In genomic region chr20:46605181-46605580, GRCh38 we compare ENCODE assay signal across 1 cellular context.
TF ChIP-seq lines count a peak whose summit lies in the region.

No MANE protein-coding gene starts in this region.

TF ChIP-seq in HepG2, 621 proteins besides CTCF, POLR2A, EP300 and RAD21 (continued from another document and continues in another):
- TF ChIP-seq HIC2 (CRISPR knock-in tag; IDR thresholded peaks at IDR 0.05; ENCODE audit: low read depth) (no peak), ELF1 (CRISPR knock-in tag; IDR thresholded peaks at IDR 0.05) (no peak), U2AF1 (optimal IDR thresholded peaks at IDR 0.05; ENCODE audit: low read depth, low read length) (no peak), HDAC1 (CRISPR knock-in tag; IDR thresholded peaks at IDR 0.05) (0 out of 2 replicates have a peak, but pooled peaks have one; percentile 24), ARNT2 (CRISPR knock-in tag; IDR thresholded peaks at IDR 0.05; ENCODE audit: low read depth) (no peak), REL (CRISPR knock-in tag; conservative IDR thresholded peaks at IDR 0.05) (0 out of 2 replicates have a peak, but pooled peaks have one; percentile 8), NFKBIZ (CRISPR knock-in tag; IDR thresholded peaks at IDR 0.05) (no peak), BCL6 (CRISPR knock-in tag; IDR thresholded peaks at IDR 0.05) (peak; percentile 48), THYN1 (CRISPR knock-in tag; IDR thresholded peaks at IDR 0.05; ENCODE audit: borderline replicate concordance, low read depth) (no peak), ZNF776 (CRISPR knock-in tag; IDR thresholded peaks at IDR 0.05) (no peak), ZNF737 (CRISPR knock-in tag; IDR thresholded peaks at IDR 0.05; ENCODE audit: borderline replicate concordance) (no peak), ZSCAN22 (CRISPR knock-in tag; IDR thresholded peaks at IDR 0.05) (no peak), PITX1 (CRISPR knock-in tag; IDR thresholded peaks at IDR 0.05) (no peak), ZNF567 (CRISPR knock-in tag; IDR thresholded peaks at IDR 0.05; ENCODE audit: borderline replicate concordance) (0 out of 2 replicates have a peak, but pooled peaks have one; percentile 27), ZC3H13 (CRISPR knock-in tag; IDR thresholded peaks at IDR 0.05) (no peak), POLR2AphosphoS2 (IDR thresholded peaks at IDR 0.05; ENCODE audit: low read depth, low read length) (no peak), ETV6 (CRISPR knock-in tag; conservative IDR thresholded peaks at IDR 0.05) (no peak), HMGXB3 (CRISPR knock-in tag; IDR thresholded peaks at IDR 0.05; ENCODE audit: borderline replicate concordance) (no peak), POLR2AphosphoS5 (IDR thresholded peaks at IDR 0.05; ENCODE audit: low read depth, low read length) (no peak), HOMEZ (CRISPR knock-in tag; IDR thresholded peaks at IDR 0.05; ENCODE audit: low read depth) (peak; percentile 78; the same call in 1 of the 2 replicates), ZNF768 (CRISPR knock-in tag; IDR thresholded peaks at IDR 0.05) (no peak), MNT (IDR thresholded peaks at IDR 0.05) (no peak), ATF5 (CRISPR knock-in tag; IDR thresholded peaks at IDR 0.05; ENCODE audit: low read depth) (no peak), ZNF772 (CRISPR knock-in tag; IDR thresholded peaks at IDR 0.05) (no peak), ZNF598 (CRISPR knock-in tag; IDR thresholded peaks at IDR 0.05; ENCODE audit: borderline replicate concordance) (no peak), HNF4A (CRISPR knock-in tag; IDR thresholded peaks at IDR 0.05) (peak; percentile 86), ZNF629 (CRISPR knock-in tag; conservative IDR thresholded peaks at IDR 0.05) (peak; percentile 38; the same call in 1 of the 2 replicates), FLYWCH1 (CRISPR knock-in tag; IDR thresholded peaks at IDR 0.05) (no peak), SRY (CRISPR knock-in tag; IDR thresholded peaks at IDR 0.05) (no peak), ZNF616 (CRISPR knock-in tag; IDR thresholded peaks at IDR 0.05; ENCODE audit: low read depth) (no peak), ZBTB46 (CRISPR knock-in tag; IDR thresholded peaks at IDR 0.05; ENCODE audit: borderline replicate concordance) (no peak), NFE2L1 (CRISPR knock-in tag; IDR thresholded peaks at IDR 0.05; ENCODE audit: borderline replicate concordance) (no peak), ZNF503 (CRISPR knock-in tag; IDR thresholded peaks at IDR 0.05) (no peak), PRDM15 (CRISPR knock-in tag; IDR thresholded peaks at IDR 0.05) (peak; percentile 64), ZNF33B (CRISPR knock-in tag; IDR thresholded peaks at IDR 0.05) (no peak), DDIT3 (CRISPR knock-in tag; IDR thresholded peaks at IDR 0.05) (no peak), ZBTB4 (CRISPR knock-in tag; IDR thresholded peaks at IDR 0.05; ENCODE audit: borderline replicate concordance) (no peak), NRL (CRISPR knock-in tag; IDR thresholded peaks at IDR 0.05; ENCODE audit: borderline replicate concordance) (no peak), ZNF746 (CRISPR knock-in tag; IDR thresholded peaks at IDR 0.05) (no peak), ZNF713 (CRISPR knock-in tag; IDR thresholded peaks at IDR 0.05) (no peak), ATF7 (IDR thresholded peaks at IDR 0.05) (no peak), ATF7 (CRISPR knock-in tag; IDR thresholded peaks at IDR 0.05) (no peak), KDM3A (CRISPR knock-in tag; IDR thresholded peaks at IDR 0.05; ENCODE audit: low read depth) (no peak)
